ENCODE assay signal across 8 cellular contexts in genomic region chr18:34659579-34660517, GRCh38. TPM values are rescaled to one million over a fixed set of nuclear protein-coding genes. Genes with fewer than 3 reads are reported as not detected.
A peak's percentile ranks its signal among the peaks of the same experiment; 100 is the strongest.
DNase-seq lines count a peak whose midpoint lies in the region; ATAC-seq, FAIRE-seq and TF ChIP-seq lines count a peak whose summit lies in the region.

No MANE protein-coding gene starts in this region.

- H3K36me3 ChIP-seq in breast epithelium = no peaks in the 10 kb centered on the region
- no peaks in the 10 kb centered on the region for H3K36me3 ChIP-seq in iPS-20b (ENCODE audit: insufficient read depth, low read depth, low read length)
- H3K36me3 ChIP-seq in gastrocnemius medialis = no peaks in the 10 kb centered on the region

- peak; percentile 95 for FAIRE-seq in H54 (lab: Jason Lieb, UNC)

- no peaks in the 10 kb centered on the region for H3K4me1 Mint-ChIP-seq in activated naive CD8-positive, alpha-beta T cell treated with anti-CD3 and anti-CD28 coated beads for 36 hours

- intact Hi-C loops in breast epithelium (cut with DNase I; ENCODE audit: low total_unique reads) (no loop called here), gastrocnemius medialis (cut with DNase I; ENCODE audit: low total_unique reads) (loop anchor here (2.0 to 5.0 kb wide), 4 partner anchors 47 to 177 kb away; no protein-coding TSS in a partner anchor)

- H3K27me3 Mint-ChIP-seq in activated naive CD8-positive, alpha-beta T cell treated with anti-CD3 and anti-CD28 coated beads for 36 hours = peaks cover 24% of the 10 kb centered on the region

- H3K4me3 ChIP-seq in breast epithelium = peak overlapping the region in 1 of 3 donors; percentile 24
- H3K4me3 ChIP-seq in iPS-20b (ENCODE audit: low read length) = peak overlapping the region; percentile 59
- H3K4me3 ChIP-seq in gastrocnemius medialis = peak overlapping the region in 3 of 4 donors; percentile 1 to 26 (median 9)

- H3K27me3 ChIP-seq in breast epithelium = no peaks in the 10 kb centered on the region
- no peaks in the 10 kb centered on the region for H3K27me3 ChIP-seq in iPS-20b (ENCODE audit: insufficient read depth, low read length)
- no peaks in the 10 kb centered on the region for H3K27me3 ChIP-seq in gastrocnemius medialis

- no peaks in the 10 kb centered on the region for H3K36me3 Mint-ChIP-seq in activated naive CD8-positive, alpha-beta T cell treated with anti-CD3 and anti-CD28 coated beads for 36 hours

- no peak overlapping the region for H3K4me3 Mint-ChIP-seq in activated naive CD8-positive, alpha-beta T cell treated with anti-CD3 and anti-CD28 coated beads for 36 hours

- no peak for TF ChIP-seq POLR2A in H54 (IDR thresholded peaks at IDR 0.05; ENCODE audit: low read depth, low read length)
- no peak for TF ChIP-seq POLR2A in breast epithelium (IDR thresholded peaks at IDR 0.05)
- peak; percentile 11 to 51 for TF ChIP-seq POLR2A in gastrocnemius medialis (IDR thresholded peaks at IDR 0.05)

- no peak overlapping the region for H3K27ac Mint-ChIP-seq in activated naive CD8-positive, alpha-beta T cell treated with anti-CD3 and anti-CD28 coated beads for 36 hours

- TF ChIP-seq CTCF in breast epithelium (IDR thresholded peaks at IDR 0.05) = no peak
- no peak for TF ChIP-seq CTCF in gastrocnemius medialis (IDR thresholded peaks at IDR 0.05 in 4 of 5, conservative IDR thresholded peaks at IDR 0.05 in 1 of 5)

- peak; percentile 96 to 98 for ATAC-seq in gastrocnemius medialis
- ATAC-seq in HG03039 (IDR thresholded peaks at IDR 0.05; ENCODE audit: unreplicated experiment) = no peak
- ATAC-seq in HG02678 (IDR thresholded peaks at IDR 0.05; ENCODE audit: unreplicated experiment) = no peak

- no peaks in the 10 kb centered on the region for H3K9me3 Mint-ChIP-seq in activated naive CD8-positive, alpha-beta T cell treated with anti-CD3 and anti-CD28 coated beads for 36 hours

- peak overlapping the region; percentile 71 to 77 for H3K27ac ChIP-seq in breast epithelium
- H3K27ac ChIP-seq in iPS-20b (ENCODE audit: low read length) = peak overlapping the region; percentile 93
- H3K27ac ChIP-seq in gastrocnemius medialis = peak overlapping the region; percentile 81 to 91 (median 86)

- no peaks in the 10 kb centered on the region for H3K4me1 ChIP-seq in breast epithelium
- H3K4me1 ChIP-seq in iPS-20b (ENCODE audit: insufficient read depth, low read length) = peaks cover 53% of the 10 kb centered on the region
- H3K4me1 ChIP-seq in gastrocnemius medialis = peaks cover 44 to 51% of the 10 kb centered on the region in 2 donors

- H3K9me3 ChIP-seq in breast epithelium = no peaks in the 10 kb centered on the region
- H3K9me3 ChIP-seq in iPS-20b (ENCODE audit: insufficient read depth, low read depth, low read length) = no peaks in the 10 kb centered on the region
- no peaks in the 10 kb centered on the region for H3K9me3 ChIP-seq in gastrocnemius medialis

- in situ Hi-C loops in gastrocnemius medialis (cut with MboI; ENCODE audit: low sequenced_read_pairs in 4 of 4) = loop anchor here (5.0 to 10.0 kb wide), 4 partner anchors 122 to 135 kb away; no protein-coding TSS in a partner anchor

- DNase-seq in H54 (ENCODE audit: insufficient read length, low spot score) (peak; percentile 28), NCI-H2227 treated with DMSO at 0.1 percent for 48 hours (lab: John Stamatoyannopoulos, UW) (peak; percentile 21), breast epithelium (ENCODE audit: low spot score in 2 of 2) (peak; percentile 87 to 88), gastrocnemius medialis (peak; percentile 85 to 90)
- DNase-seq in activated naive CD8-positive, alpha-beta T cell treated with anti-CD3 and anti-CD28 coated beads for 36 hours = no peak

- peak overlapping the region; percentile 75 for H3K9ac ChIP-seq in iPS-20b (ENCODE audit: low read depth, low read length)

RNA-seq across cellular contexts. Expression of gene DTNA, which starts 50.2 kb away (rescaled TPM):
- total RNA-seq in breast epithelium = 10 to 100 TPM; 14.4 to 40.5 (median 17.9) TPM
- total RNA-seq in gastrocnemius medialis = 10 to 100 TPM; 38.6 to 63.9 (median 56.1) TPM
- total RNA-seq in activated naive CD8-positive, alpha-beta T cell treated with anti-CD3 and anti-CD28 coated beads for 36 hours = under 1 TPM; 0.58 to 0.66 TPM

Comparison
In these comparisons a context has a peak if more than half of its experiments do, and no peak if none do; other contexts are left out.
1. POLR2A ChIP-seq: peak in gastrocnemius medialis (2 of 2); none in H54 (single experiment) and breast epithelium (single experiment).
2. ATAC-seq: peak in gastrocnemius medialis (2 of 2); none in HG03039 (single experiment) and HG02678 (single experiment).
3. RNA of gene DTNA, which starts 50.2 kb away (total RNA-seq): 38.6 to 63.9 TPM in gastrocnemius medialis and 14.4 to 40.5 TPM in breast epithelium; 0.58 to 0.66 TPM in activated naive CD8-positive, alpha-beta T cell treated with anti-CD3 and anti-CD28 coated beads for 36 hours; every median in the first group is over 4 times any median in the second.
4. Peak in every context shown above with its lines, with median percentiles within 50 percentile points of each other: H3K27ac ChIP-seq.